In genomic region chr16:51150894-51151320, GRCh38 we compare ENCODE assay signal across 10 cellular contexts. TPM values are rescaled to one million over a fixed set of nuclear protein-coding genes. Genes with fewer than 3 reads are reported as not detected.
DNase-seq lines count a peak whose midpoint lies in the region; ATAC-seq and TF ChIP-seq lines count a peak whose summit lies in the region.
"Had no signal": no experiment of that assay in that cellular context is flagged by ENCODE, and none has a peak within 500 bp of the region (broad histone marks: within the 10 kb centered on the region; RNA-seq: fewer than 3 reads in every experiment).

TSS of gene SALL1 (minus strand) at chr16:51151270. CDS start at chr16:51151241, 29 bp downstream.

- H3K9me3 ChIP-seq in breast epithelium (no peaks in the 10 kb centered on the region), stomach (peaks cover 0 to 19% (median 0%) of the 10 kb centered on the region in 4 donors)
- H3K9me3 ChIP-seq in CD8-positive, alpha-beta memory T cell (ENCODE audit: low read length), result no peaks in the 10 kb centered on the region
- no peaks in the 10 kb centered on the region for H3K9me3 ChIP-seq in CD8-positive, alpha-beta T cell (ENCODE audit: low read length)

- H3K27me3 ChIP-seq in breast epithelium (peaks cover 0 to 70% of the 10 kb centered on the region in 2 donors), stomach (peaks cover 53 to 98% (median 69%) of the 10 kb centered on the region in 3 donors)
- H3K27me3 ChIP-seq in CD8-positive, alpha-beta memory T cell (ENCODE audit: insufficient read depth, low read length, poor library complexity, severe bottlenecking), result peaks cover 5% of the 10 kb centered on the region
- peaks cover 4% of the 10 kb centered on the region for H3K27me3 ChIP-seq in CD8-positive, alpha-beta T cell (ENCODE audit: insufficient read depth, low read length)

- peaks cover 0 to 14% (median 8%) of the 10 kb centered on the region in 5 donors for H3K9me3 Mint-ChIP-seq in CD8-positive, alpha-beta memory T cell
- no peaks in the 10 kb centered on the region for H3K9me3 Mint-ChIP-seq in CD8-positive, alpha-beta T cell

- no peak within 1 kb of the TSS for H3K27ac Mint-ChIP-seq in CD8-positive, alpha-beta memory T cell
- no peak within 1 kb of the TSS for H3K27ac Mint-ChIP-seq in CD8-positive, alpha-beta T cell

- H3K4me3 Mint-ChIP-seq in CD8-positive, alpha-beta memory T cell, result no peak within 1 kb of the TSS
- no peak within 1 kb of the TSS for H3K4me3 Mint-ChIP-seq in CD8-positive, alpha-beta T cell

- H3K4me3 ChIP-seq in HFF-Myc (replicated peaks; ENCODE audit: low read depth, low read length), result peak within 1 kb of the TSS; percentile 85
- H3K4me3 ChIP-seq in breast epithelium, result peak within 1 kb of the TSS; percentile 29 to 72 (median 52)
- H3K4me3 ChIP-seq in stomach, result peak within 1 kb of the TSS; percentile 32 to 53 (median 46)
- no peak within 1 kb of the TSS for H3K4me3 ChIP-seq in CD8-positive, alpha-beta memory T cell (ENCODE audit: low read length)
- H3K4me3 ChIP-seq in CD8-positive, alpha-beta T cell (ENCODE audit: low read depth, low read length), result no peak within 1 kb of the TSS

- H3K27ac ChIP-seq in breast epithelium (peak within 1 kb of the TSS; percentile 17 to 76), stomach (peak within 1 kb of the TSS; percentile 64 to 83 (median 78))
- H3K27ac ChIP-seq in CD8-positive, alpha-beta memory T cell (ENCODE audit: low read depth, low read length), result no peak within 1 kb of the TSS
- no peak within 1 kb of the TSS for H3K27ac ChIP-seq in CD8-positive, alpha-beta T cell (ENCODE audit: low read depth, low read length)

- peaks cover 42 to 59% of the 10 kb centered on the region in 2 donors for H3K27me3 Mint-ChIP-seq in CD8-positive, alpha-beta memory T cell
- H3K27me3 Mint-ChIP-seq in CD8-positive, alpha-beta T cell (ENCODE audit: low read depth), result peaks cover 52% of the 10 kb centered on the region

- H3K4me1 ChIP-seq in breast epithelium (peaks cover 0 to 5% of the 10 kb centered on the region in 2 donors), stomach (peaks cover 34 to 63% (median 49%) of the 10 kb centered on the region in 4 donors)
- H3K4me1 ChIP-seq in CD8-positive, alpha-beta memory T cell (ENCODE audit: insufficient read depth, low read length), result no peaks in the 10 kb centered on the region
- H3K4me1 ChIP-seq in CD8-positive, alpha-beta T cell (ENCODE audit: insufficient read depth, low read length), result no peaks in the 10 kb centered on the region

- no peaks in the 10 kb centered on the region for H3K36me3 ChIP-seq in breast epithelium
- no peaks in the 10 kb centered on the region for H3K36me3 ChIP-seq in stomach
- no peaks in the 10 kb centered on the region for H3K36me3 ChIP-seq in CD8-positive, alpha-beta memory T cell (ENCODE audit: insufficient read depth, low read length)
- no peaks in the 10 kb centered on the region for H3K36me3 ChIP-seq in CD8-positive, alpha-beta T cell (ENCODE audit: insufficient read depth, low read length)

- intact Hi-C loops in breast epithelium (cut with DNase I; ENCODE audit: low total_unique reads), result no loop called here
- intact Hi-C loops in stomach (cut with DNase I; ENCODE audit: low total_unique reads), result no loop called here
- intact Hi-C loops in CD8-positive, alpha-beta T cell (cut with DNase I, micrococcal nuclease), result no loop called here

- POLR2A ChIA-PET in CD8-positive, alpha-beta memory T cell (lab: Charles Lee), result no interaction called here
- POLR2A ChIA-PET in CD8-positive, alpha-beta T cell (lab: Charles Lee), result no interaction called here

- no peak for TF ChIP-seq POLR2A in breast epithelium (IDR thresholded peaks at IDR 0.05)
- no peak for TF ChIP-seq POLR2A in stomach (IDR thresholded peaks at IDR 0.05)

- TF ChIP-seq CTCF in HFF-Myc (IDR thresholded peaks at IDR 0.05; ENCODE audit: low read depth, low read length, missing control alignments), result no peak
- no peak for TF ChIP-seq CTCF in breast epithelium (IDR thresholded peaks at IDR 0.05)
- no peak for TF ChIP-seq CTCF in stomach (IDR thresholded peaks at IDR 0.05)
- TF ChIP-seq CTCF in CD8-positive, alpha-beta T cell (IDR thresholded peaks at IDR 0.05), result no peak

- 1 to 9% (median 7%) methylated on average over 31 to 37 of the region's 37 CpGs for WGBS in stomach, 5 donors

- CTCF ChIA-PET in CD8-positive, alpha-beta memory T cell (lab: Charles Lee), result no interaction called here
- CTCF ChIA-PET in CD8-positive, alpha-beta T cell (lab: Charles Lee), result no interaction called here

- no peak for DNase-seq in HFF-Myc (ENCODE audit: extremely low read depth, low read depth)
- DNase-seq in breast epithelium (ENCODE audit: low spot score in 2 of 2), result no peak
- DNase-seq in left kidney (ENCODE audit: low read depth, low spot score), result peak; percentile 55
- no peak for DNase-seq in stomach
- no peak for DNase-seq in putamen (ENCODE audit: low spot score)
- no peak for DNase-seq in mucosa of gallbladder (ENCODE audit: low spot score)
- no peak for DNase-seq in CD8-positive, alpha-beta memory T cell
- no peak for DNase-seq in CD8-positive, alpha-beta T cell
- DNase-seq: dermis blood vessel endothelial cell had no signal

- ATAC-seq in CD8-positive, alpha-beta T cell, result no peak

- no peak for TF ChIP-seq EP300 in stomach (IDR thresholded peaks at IDR 0.05)

- peaks cover 3 to 6% (median 4%) of the 10 kb centered on the region in 3 donors for H3K4me1 Mint-ChIP-seq in CD8-positive, alpha-beta memory T cell
- peaks cover 10% of the 10 kb centered on the region for H3K4me1 Mint-ChIP-seq in CD8-positive, alpha-beta T cell (ENCODE audit: low read depth)
- H3K4me1 Mint-ChIP-seq: IgD-negative memory B cell had no signal

- no peaks in the 10 kb centered on the region for H3K36me3 Mint-ChIP-seq in CD8-positive, alpha-beta memory T cell
- no peaks in the 10 kb centered on the region for H3K36me3 Mint-ChIP-seq in CD8-positive, alpha-beta T cell
- H3K36me3 Mint-ChIP-seq: IgD-negative memory B cell had no signal

RNA-seq across cellular contexts. Expression of gene SALL1, which starts in this region (rescaled TPM):
- under 1 TPM; 0.15 to 0.33 (median 0.32) TPM for total RNA-seq in breast epithelium
- 1 to 10 TPM in 1 of 5 donors, under 1 TPM in 2, not detected in 2; 0.45 to 1.0 (median 0.92) TPM for total RNA-seq in stomach
- 1 to 10 TPM in 2 of 3 donors, under 1 TPM in 1; 0.43 to 6.3 (median 2.6) TPM for polyA plus RNA-seq in stomach
- 1.2 TPM for total RNA-seq in mucosa of gallbladder
- total RNA-seq in CD8-positive, alpha-beta memory T cell, result not detected
- not detected for polyA plus RNA-seq in CD8-positive, alpha-beta memory T cell
- total RNA-seq in CD8-positive, alpha-beta T cell, result not detected
- polyA plus RNA-seq: IgD-negative memory B cell had no signal

Comparison
In these comparisons a context has a peak if more than half of its experiments do, and no peak if none do; other contexts are left out.
1. H3K4me3 ChIP-seq: peak in HFF-Myc (single experiment), breast epithelium (3 of 3) and stomach (4 of 4); none in CD8-positive, alpha-beta memory T cell (single experiment) and CD8-positive, alpha-beta T cell (single experiment).
2. H3K27ac ChIP-seq: peak in breast epithelium (2 of 2) and stomach (5 of 5); none in CD8-positive, alpha-beta memory T cell (single experiment) and CD8-positive, alpha-beta T cell (single experiment).